In the genomic region with DNA sequence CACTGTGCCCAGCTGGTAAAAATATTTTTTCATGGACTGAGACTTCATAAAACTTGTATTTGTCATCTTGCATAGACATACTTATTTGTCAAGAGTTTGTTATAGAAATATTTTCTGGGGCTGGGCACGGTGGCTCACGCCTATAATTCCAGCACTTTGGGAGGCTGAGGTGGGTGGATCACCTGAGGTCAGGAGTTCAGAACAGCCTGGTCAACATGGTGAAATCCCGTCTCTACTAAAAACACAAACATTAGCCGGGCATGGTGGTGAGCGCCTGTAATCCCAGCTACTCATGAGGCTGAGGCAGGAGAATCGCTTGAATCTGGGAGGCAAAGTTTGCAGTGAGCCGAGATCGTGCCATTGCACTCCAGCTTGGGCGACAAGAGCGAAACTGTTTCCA, we compare ENCODE assay signal across 1 cellular context. TPM values are rescaled to one million over a fixed set of nuclear protein-coding genes. Genes with fewer than 3 reads are reported as not detected.
"Had no signal": no experiment of that assay in that cellular context is flagged by ENCODE, and none has a peak within 500 bp of the region (broad histone marks: within the 10 kb centered on the region; RNA-seq: fewer than 3 reads in every experiment).

No MANE protein-coding gene starts in this region.

RNA-seq across cellular contexts. Expression of a gene that starts 6.7 kb away (rescaled TPM):
- total RNA-seq: SJCRH30 had no signal
